Comparison of ENCODE assay signal across 8 cellular contexts in genomic region chr12:45989857-45990467, GRCh38. TPM values are rescaled to one million over a fixed set of nuclear protein-coding genes. Genes with fewer than 3 reads are reported as not detected.
DNase-seq lines count a peak whose midpoint lies in the region; ATAC-seq and TF ChIP-seq lines count a peak whose summit lies in the region.

No MANE protein-coding gene starts in this region.

- H3K4me3 Mint-ChIP-seq in activated T-helper 1 cell treated with anti-CD3 and anti-CD28 coated beads, Interleukin-12 subunit alpha, Interleukin-12 subunit beta, Interleukin-2, Interleukin-4 antibody, amounts not matched to agents 30 ng/mL and 10 ng/mL and 1 ng/mL, durations not matched to agents 14 hours and 24 hours and 36 hours, result peak overlapping the region; percentile 95

- intact Hi-C loops in activated T-helper 1 cell treated with anti-CD3 and anti-CD28 coated beads, Interleukin-12 subunit alpha, Interleukin-12 subunit beta, Interleukin-2, Interleukin-4 antibody, amounts not matched to agents 30 ng/mL and 10 ng/mL and 1 ng/mL, durations not matched to agents 14 hours and 24 hours and 36 hours (cut with micrococcal nuclease), result loop anchor here (1.0 to 10.0 kb wide), 21 partner anchors 17 to 1895 kb away; partner anchors contain the start of genes AMIGO2, ANO6, PCED1B and RPAP3

- peak in 1 of 2 donors; percentile 27 for TF ChIP-seq EP300 in tibial nerve (IDR thresholded peaks at IDR 0.05)

- no peaks in the 10 kb centered on the region for H3K9me3 Mint-ChIP-seq in activated T-helper 1 cell treated with anti-CD3 and anti-CD28 coated beads, Interleukin-12 subunit alpha, Interleukin-12 subunit beta, Interleukin-2, Interleukin-4 antibody, amounts not matched to agents 30 ng/mL and 10 ng/mL and 1 ng/mL, durations not matched to agents 14 hours and 24 hours and 36 hours

- H3K36me3 ChIP-seq in OCI-LY3 (replicated peaks; ENCODE audit: low read depth, low read length), result peaks cover 22% of the 10 kb centered on the region
- H3K36me3 ChIP-seq in tibial nerve, result no peaks in the 10 kb centered on the region

- H3K4me3 ChIP-seq in AG10803 (ENCODE audit: low read length) (peak overlapping the region; percentile 87), OCI-LY3 (ENCODE audit: low read length) (peak overlapping the region; percentile 82), tibial nerve (peak overlapping the region; percentile 72 to 87 (median 80))

- TF ChIP-seq POLR2A in tibial nerve (IDR thresholded peaks at IDR 0.05), result no peak

- no peak for TF ChIP-seq CTCF in AG10803 (conservative IDR thresholded peaks at IDR 0.05; ENCODE audit: low read length)
- TF ChIP-seq CTCF in OCI-LY3 (IDR thresholded peaks at IDR 0.05; ENCODE audit: low read depth, low read length), result no peak
- TF ChIP-seq CTCF in foreskin keratinocyte (conservative IDR thresholded peaks at IDR 0.05), result no peak
- peak in 1 of 5 experiments; percentile 7 for TF ChIP-seq CTCF in tibial nerve (IDR thresholded peaks at IDR 0.05)

- peak overlapping the region; percentile 92 for H3K9ac ChIP-seq in OCI-LY3 (ENCODE audit: low read length)

- DNase-seq in AG10803 (ENCODE audit: low read depth) (peak; percentile 52), foreskin keratinocyte (peak in 1 of 2 donors; percentile 46), occipital lobe (lab: John Stamatoyannopoulos, UW) (peak; percentile 74), tibial nerve (ENCODE audit: low spot score in 2 of 2) (peak in 1 of 2 donors; percentile 28)
- DNase-seq in activated T-helper 1 cell treated with anti-CD3 and anti-CD28 coated beads, Interleukin-12 subunit alpha, Interleukin-12 subunit beta, Interleukin-2, Interleukin-4 antibody, amounts not matched to agents 30 ng/mL and 10 ng/mL and 1 ng/mL, durations not matched to agents 14 hours and 24 hours and 36 hours (ENCODE audit: low spot score), result peak; percentile 58

- H3K79me2 ChIP-seq in OCI-LY3 (ENCODE audit: low read length), result peaks cover 54% of the 10 kb centered on the region

- peaks cover 24% of the 10 kb centered on the region for H3K36me3 Mint-ChIP-seq in activated T-helper 1 cell treated with anti-CD3 and anti-CD28 coated beads, Interleukin-12 subunit alpha, Interleukin-12 subunit beta, Interleukin-2, Interleukin-4 antibody, amounts not matched to agents 30 ng/mL and 10 ng/mL and 1 ng/mL, durations not matched to agents 14 hours and 24 hours and 36 hours (ENCODE audit: low read depth)

- H2AFZ ChIP-seq in OCI-LY3 (ENCODE audit: low read depth, low read length), result no peak overlapping the region

- peak overlapping the region; percentile 82 for H3K4me2 ChIP-seq in OCI-LY3 (ENCODE audit: low read length)

- no peaks in the 10 kb centered on the region for H3K27me3 ChIP-seq in OCI-LY3 (ENCODE audit: low read depth, low read length)
- H3K27me3 ChIP-seq in foreskin keratinocyte, result no peaks in the 10 kb centered on the region
- H3K27me3 ChIP-seq in tibial nerve, result no peaks in the 10 kb centered on the region

- peak overlapping the region; percentile 96 for H3K27ac ChIP-seq in OCI-LY3 (ENCODE audit: low read length)
- H3K27ac ChIP-seq in foreskin keratinocyte, result peak overlapping the region; percentile 87
- H3K27ac ChIP-seq in tibial nerve, result peak overlapping the region; percentile 95 to 100 (median 98)

- 0 to 1% methylated on average over 48 to 53 of the region's 61 CpGs for WGBS in tibial nerve, 2 donors

- ATAC-seq in GM18907 (IDR thresholded peaks at IDR 0.05; ENCODE audit: unreplicated experiment), result peak; percentile 35
- ATAC-seq in HG03139 (IDR thresholded peaks at IDR 0.05; ENCODE audit: unreplicated experiment), result peak; percentile 24
- peak; percentile 23 for ATAC-seq in foreskin keratinocyte

- peaks cover 38% of the 10 kb centered on the region for H3K4me1 ChIP-seq in OCI-LY3 (ENCODE audit: low read length)
- peaks cover 23% of the 10 kb centered on the region for H3K4me1 ChIP-seq in foreskin keratinocyte
- peaks cover 0 to 57% (median 35%) of the 10 kb centered on the region in 4 donors for H3K4me1 ChIP-seq in tibial nerve

- H3K4me1 Mint-ChIP-seq in activated T-helper 1 cell treated with anti-CD3 and anti-CD28 coated beads, Interleukin-12 subunit alpha, Interleukin-12 subunit beta, Interleukin-2, Interleukin-4 antibody, amounts not matched to agents 30 ng/mL and 10 ng/mL and 1 ng/mL, durations not matched to agents 14 hours and 24 hours and 36 hours (ENCODE audit: low read depth), result peaks cover 54% of the 10 kb centered on the region

- H3K27ac Mint-ChIP-seq in activated T-helper 1 cell treated with anti-CD3 and anti-CD28 coated beads, Interleukin-12 subunit alpha, Interleukin-12 subunit beta, Interleukin-2, Interleukin-4 antibody, amounts not matched to agents 30 ng/mL and 10 ng/mL and 1 ng/mL, durations not matched to agents 14 hours and 24 hours and 36 hours, result peak overlapping the region; percentile 98

- H3K9me3 ChIP-seq in OCI-LY3 (ENCODE audit: insufficient read depth, low read length) (peaks cover 9% of the 10 kb centered on the region; the same call in 1 of the 2 replicates), tibial nerve (no peaks in the 10 kb centered on the region)

- peaks cover 39% of the 10 kb centered on the region for H4K20me1 ChIP-seq in OCI-LY3 (ENCODE audit: insufficient read depth, low read length)

- peaks cover 3% of the 10 kb centered on the region for H3K27me3 Mint-ChIP-seq in activated T-helper 1 cell treated with anti-CD3 and anti-CD28 coated beads, Interleukin-12 subunit alpha, Interleukin-12 subunit beta, Interleukin-2, Interleukin-4 antibody, amounts not matched to agents 30 ng/mL and 10 ng/mL and 1 ng/mL, durations not matched to agents 14 hours and 24 hours and 36 hours (ENCODE audit: insufficient read depth)

RNA-seq across cellular contexts. Expression of gene SCAF11, which starts 0.4 kb away (rescaled TPM):
- 125 and 131 TPM in 2 replicates for total RNA-seq in activated T-helper 1 cell treated with anti-CD3 and anti-CD28 coated beads, Interleukin-12 subunit alpha, Interleukin-12 subunit beta, Interleukin-2, Interleukin-4 antibody, amounts not matched to agents 30 ng/mL and 10 ng/mL and 1 ng/mL, durations not matched to agents 14 hours and 24 hours and 36 hours
- 72.1 and 73.0 TPM in 2 replicates for total RNA-seq in foreskin keratinocyte
- 18.9 and 22.6 TPM in 2 replicates for polyA plus RNA-seq in foreskin keratinocyte
- total RNA-seq in occipital lobe, result 61.3 TPM
- total RNA-seq in tibial nerve, result 100 to 1,000 TPM; 114 to 169 (median 144) TPM
